ENCODE assay signal across 22 cellular contexts in the genomic region with DNA sequence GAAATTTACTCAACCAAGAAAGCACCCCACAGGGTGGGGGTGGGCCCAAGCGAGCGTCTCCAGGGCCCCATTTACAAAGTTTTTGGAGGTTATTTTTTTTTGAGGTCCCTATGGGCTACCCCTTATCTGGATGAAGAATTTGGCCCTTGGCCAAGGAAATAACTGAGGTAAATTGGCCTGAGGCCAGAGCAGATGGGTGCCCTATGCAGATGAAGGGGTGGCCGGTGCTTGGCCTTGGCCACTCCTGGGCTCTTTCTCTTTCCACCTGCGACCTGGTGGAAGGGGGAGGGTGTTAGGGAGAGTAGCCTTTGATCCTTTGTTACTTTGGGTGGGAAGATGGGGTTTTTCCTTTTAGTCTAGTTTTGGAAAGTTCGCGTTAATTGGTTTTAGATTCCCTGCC. TPM values are rescaled to one million over a fixed set of nuclear protein-coding genes. Genes with fewer than 3 reads are reported as not detected.
DNase-seq lines count a peak whose midpoint lies in the region; ATAC-seq, FAIRE-seq and TF ChIP-seq lines count a peak whose summit lies in the region.
"Had no signal": no experiment of that assay in that cellular context is flagged by ENCODE, and none has a peak within 500 bp of the region (broad histone marks: within the 10 kb centered on the region; RNA-seq: fewer than 3 reads in every experiment).

No MANE protein-coding gene starts in this region.

- TF ChIP-seq POLR2A in Peyer's patch (IDR thresholded peaks at IDR 0.05), result no peak

- H3K27me3 Mint-ChIP-seq in WTC11 (ENCODE audit: low read depth), result no peaks in the 10 kb centered on the region
- no peaks in the 10 kb centered on the region for H3K27me3 Mint-ChIP-seq in activated CD4-positive, alpha-beta T cell treated with anti-CD3 and anti-CD28 coated beads, Interleukin-2, amount 10 ng/mL, durations not matched to agents 7 days and 5 days
- H3K27me3 Mint-ChIP-seq: CD4-positive, alpha-beta memory T cell; IgD-negative memory B cell had no signal

- H3K9me3 Mint-ChIP-seq in WTC11, result peaks cover 22% of the 10 kb centered on the region
- peaks cover 48% of the 10 kb centered on the region for H3K9me3 Mint-ChIP-seq in activated CD4-positive, alpha-beta T cell treated with anti-CD3 and anti-CD28 coated beads, Interleukin-2, amount 10 ng/mL, durations not matched to agents 7 days and 5 days

- H3K4me1 ChIP-seq in left ventricle myocardium inferior (no peaks in the 10 kb centered on the region), right atrium auricular region (no peaks in the 10 kb centered on the region), left lung (no peaks in the 10 kb centered on the region), Peyer's patch (no peaks in the 10 kb centered on the region)
- H3K4me1 ChIP-seq: BLaER1 had no signal

- no peak for FAIRE-seq in GM19239 (lab: Jason Lieb, UNC)
- FAIRE-seq: GM12891, H54, HepG2, HTR-8/SVneo had no signal

- H3K36me3 Mint-ChIP-seq in WTC11, result peaks cover 63% of the 10 kb centered on the region
- peaks cover 89% of the 10 kb centered on the region for H3K36me3 Mint-ChIP-seq in activated CD4-positive, alpha-beta T cell treated with anti-CD3 and anti-CD28 coated beads, Interleukin-2, amount 10 ng/mL, durations not matched to agents 7 days and 5 days (ENCODE audit: low read depth)

- H3K9me3 ChIP-seq in left ventricle myocardium inferior (replicated peaks) (peaks cover 12% of the 10 kb centered on the region), right atrium auricular region (no peaks in the 10 kb centered on the region), left lung (peaks cover 0 to 76% of the 10 kb centered on the region in 2 donors), Peyer's patch (peaks cover 0 to 34% (median 2%) of the 10 kb centered on the region in 4 donors)

- CTCF ChIA-PET in WTC11 (lab: Charles Lee), result interaction anchor here (0.8 kb wide), 1 partner anchor 59 kb away, joined by 3 read pairs; no protein-coding TSS in a partner anchor
- CTCF ChIA-PET in activated CD4-positive, alpha-beta T cell treated with anti-CD3 and anti-CD28 coated beads, Interleukin-2, amount 10 ng/mL, durations not matched to agents 7 days and 5 days (lab: Charles Lee), result no interaction called here

- TF ChIP-seq CTCF in left ventricle myocardium inferior (IDR thresholded peaks at IDR 0.05; ENCODE audit: borderline replicate concordance) (no peak), right atrium auricular region (IDR thresholded peaks at IDR 0.05) (no peak), WTC11 (IDR thresholded peaks at IDR 0.05) (no peak), left lung (IDR thresholded peaks at IDR 0.05) (no peak), Peyer's patch (IDR thresholded peaks at IDR 0.05) (no peak)

- no peaks in the 10 kb centered on the region for H3K27me3 ChIP-seq in left ventricle myocardium inferior (ENCODE audit: low read depth)
- no peaks in the 10 kb centered on the region for H3K27me3 ChIP-seq in right atrium auricular region
- H3K27me3 ChIP-seq in left lung, result no peaks in the 10 kb centered on the region
- H3K27me3 ChIP-seq in Peyer's patch, result no peaks in the 10 kb centered on the region
- H3K27me3 ChIP-seq: BLaER1 had no signal

- H3K4me3 ChIP-seq in left ventricle myocardium inferior, result peak overlapping the region; percentile 48
- H3K4me3 ChIP-seq in right atrium auricular region, result no peak overlapping the region
- no peak overlapping the region for H3K4me3 ChIP-seq in left lung
- no peak overlapping the region for H3K4me3 ChIP-seq in Peyer's patch
- H3K4me3 ChIP-seq: BLaER1, GM23248 had no signal

- intact Hi-C loops in left ventricle myocardium inferior (cut with micrococcal nuclease), result no loop called here
- intact Hi-C loops in left lung (cut with DNase I), result no loop called here

- POLR2A ChIA-PET in WTC11 (lab: Charles Lee), result no interaction called here
- POLR2A ChIA-PET in activated CD4-positive, alpha-beta T cell treated with anti-CD3 and anti-CD28 coated beads, Interleukin-2, amount 10 ng/mL, durations not matched to agents 7 days and 5 days (lab: Charles Lee), result no interaction called here

- peak overlapping the region; percentile 63 for H3K4me3 Mint-ChIP-seq in WTC11
- H3K4me3 Mint-ChIP-seq in activated CD4-positive, alpha-beta T cell treated with anti-CD3 and anti-CD28 coated beads, Interleukin-2, amount 10 ng/mL, durations not matched to agents 7 days and 5 days, result no peak overlapping the region
- H3K4me3 Mint-ChIP-seq: CD14-positive monocyte; CD4-positive, alpha-beta memory T cell; HFFc6; IgD-negative memory B cell had no signal

- peaks cover 23% of the 10 kb centered on the region for H3K4me1 Mint-ChIP-seq in WTC11
- no peaks in the 10 kb centered on the region for H3K4me1 Mint-ChIP-seq in activated CD4-positive, alpha-beta T cell treated with anti-CD3 and anti-CD28 coated beads, Interleukin-2, amount 10 ng/mL, durations not matched to agents 7 days and 5 days
- H3K4me1 Mint-ChIP-seq: CD14-positive monocyte, IgD-negative memory B cell had no signal

- H3K27ac ChIP-seq in left ventricle myocardium inferior (replicated peaks) (no peak overlapping the region), right atrium auricular region (no peak overlapping the region), left lung (no peak overlapping the region), Peyer's patch (no peak overlapping the region)
- H3K27ac ChIP-seq: BLaER1, GM23248 had no signal

- ATAC-seq in WTC11 (peak; percentile 42), left lung (peak; percentile 31)
- ATAC-seq: HCT116, HepG2 had no signal

- H3K27ac Mint-ChIP-seq in WTC11, result peak overlapping the region; percentile 47; the same call in 1 of the 2 replicates
- H3K27ac Mint-ChIP-seq in activated CD4-positive, alpha-beta T cell treated with anti-CD3 and anti-CD28 coated beads, Interleukin-2, amount 10 ng/mL, durations not matched to agents 7 days and 5 days, result no peak overlapping the region
- H3K27ac Mint-ChIP-seq: HFFc6 had no signal

- peaks cover 69% of the 10 kb centered on the region for H3K36me3 ChIP-seq in left ventricle myocardium inferior
- peaks cover 45% of the 10 kb centered on the region for H3K36me3 ChIP-seq in right atrium auricular region
- peaks cover 0 to 78% of the 10 kb centered on the region in 2 donors for H3K36me3 ChIP-seq in left lung
- peaks cover 0 to 75% (median 11%) of the 10 kb centered on the region in 3 donors for H3K36me3 ChIP-seq in Peyer's patch

- DNase-seq in left ventricle myocardium inferior, result no peak
- no peak for DNase-seq in right atrium auricular region (ENCODE audit: low spot score)
- no peak for DNase-seq in WTC11 (ENCODE audit: low spot score)
- no peak for DNase-seq in left lung
- no peak for DNase-seq in Peyer's patch
- no peak for DNase-seq in activated CD4-positive, alpha-beta T cell treated with anti-CD3 and anti-CD28 coated beads, Interleukin-2, amount 10 ng/mL, durations not matched to agents 7 days and 5 days
- DNase-seq in GM19239 (ENCODE audit: insufficient read length, low spot score), result no peak
- no peak for DNase-seq in activated effector memory CD4-positive, alpha-beta T cell treated with anti-CD3 and anti-CD28 coated beads, Interleukin-2, amount 50 U/mL, for 16 hours
- DNase-seq: 8988T; CD4-positive, alpha-beta memory T cell; DMS153; DMS79; GM23248; HFFc6 had no signal

TF ChIP-seq in WTC11, 78 proteins besides CTCF, POLR2A, EP300 and RAD21:
- TF ChIP-seq ESRRA (CRISPR knock-in tag; IDR thresholded peaks at IDR 0.05; ENCODE audit: borderline replicate concordance), result no peak
- TF ChIP-seq ELF4 (CRISPR knock-in tag; IDR thresholded peaks at IDR 0.05; ENCODE audit: low read depth), result no peak
TF ChIP-seq in WTC11: peak in this region for 0.

RNA-seq across cellular contexts. Expression of a gene that starts 15.5 kb away (rescaled TPM):
- total RNA-seq in left ventricle myocardium inferior (18.4 TPM), right atrium auricular region (10 to 100 TPM; 12.7 to 13.6 TPM), WTC11 (2021) (34.6 to 40.3 TPM (median 35.0 TPM) in 3 replicates), left lung (10 to 100 TPM; 18.1 to 19.1 TPM), Peyer's patch (10 to 100 TPM; 21.0 to 36.7 (median 34.7) TPM)
- 10 to 100 TPM; 30.5 to 33.4 TPM for total RNA-seq in activated CD4-positive, alpha-beta T cell treated with anti-CD3 and anti-CD28 coated beads, Interleukin-2, amount 10 ng/mL, durations not matched to agents 7 days and 5 days

RNA-seq across cellular contexts. Expression of a gene that starts 52.6 kb away (rescaled TPM):
- 21.1 TPM for total RNA-seq in left ventricle myocardium inferior
- 10 to 100 TPM; 16.6 to 24.4 TPM for total RNA-seq in right atrium auricular region
- total RNA-seq in WTC11 (2021), result 32.5 to 36.4 TPM (median 34.1 TPM) in 3 replicates
- 10 to 100 TPM; 44.0 to 44.1 TPM for total RNA-seq in left lung
- total RNA-seq in Peyer's patch, result 10 to 100 TPM; 26.6 to 96.6 (median 38.6) TPM
- total RNA-seq in activated CD4-positive, alpha-beta T cell treated with anti-CD3 and anti-CD28 coated beads, Interleukin-2, amount 10 ng/mL, durations not matched to agents 7 days and 5 days, result 10 to 100 TPM; 57.8 to 60.5 TPM

RNA-seq across cellular contexts. Expression of a gene that starts 58.1 kb away (rescaled TPM):
- total RNA-seq in left ventricle myocardium inferior (34.0 TPM), right atrium auricular region (10 to 100 TPM; 22.0 to 30.3 TPM), WTC11 (2021) (47.1 to 59.2 TPM (median 49.2 TPM) in 3 replicates), left lung (10 to 100 TPM; 23.8 to 24.6 TPM), Peyer's patch (10 to 100 TPM; 30.5 to 56.9 (median 42.0) TPM)
- total RNA-seq in activated CD4-positive, alpha-beta T cell treated with anti-CD3 and anti-CD28 coated beads, Interleukin-2, amount 10 ng/mL, durations not matched to agents 7 days and 5 days, result 10 to 100 TPM; 36.3 to 40.5 TPM
